ENCODE assay signal across 28 cellular contexts in the genomic region with DNA sequence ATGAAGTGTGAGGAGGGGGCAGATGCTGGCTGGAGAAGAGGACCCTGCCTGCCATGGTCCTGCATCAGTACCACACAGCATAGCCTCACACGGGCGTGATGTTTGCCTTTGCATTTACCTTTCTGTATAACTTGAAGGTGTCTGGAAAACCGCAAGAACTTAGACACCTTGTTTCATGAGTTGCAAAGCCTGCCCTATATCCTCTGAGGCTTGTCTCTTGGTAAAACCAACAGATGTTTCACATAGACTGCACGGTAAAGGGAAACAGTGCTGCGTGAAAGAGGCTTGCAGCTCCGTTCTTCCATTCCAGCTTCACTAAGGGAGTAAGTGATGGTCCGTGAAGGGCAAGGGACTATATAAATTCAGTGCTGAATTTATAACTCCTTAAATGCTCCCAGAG.
"Had no signal": no experiment of that assay in that cellular context is flagged by ENCODE, and none has a peak within 500 bp of the region (broad histone marks: within the 10 kb centered on the region; RNA-seq: fewer than 3 reads in every experiment).

No MANE protein-coding gene starts in this region.

- H3K4me3 ChIP-seq: coronary artery, esophagus squamous epithelium, heart right ventricle, lower lobe of right lung, prostate gland, right atrium auricular region, smooth muscle cell, stomach, thyroid gland, vagina had no signal

- ATAC-seq: effector memory CD8-positive, alpha-beta T cell; heart right ventricle; left colon; left ventricle myocardium superior; lower lobe of right lung; naive thymus-derived CD8-positive, alpha-beta T cell; sciatic nerve; stimulated activated effector memory CD8-positive, alpha-beta T cell treated with anti-CD3 and anti-CD28 coated beads, Interleukin-12 subunit alpha, Interleukin-12 subunit beta, amount 100 ng/mL, for 72 hours had no signal

- DNase-seq: effector memory CD8-positive, alpha-beta T cell; erythroblast; esophagus squamous epithelium; foreskin melanocyte; glutamatergic neuron; heart right ventricle; hippocampal formation; islet precursor cell; kidney glomerular epithelial cell; left colon; left ventricle myocardium superior; lower lobe of right lung; naive thymus-derived CD8-positive, alpha-beta T cell; nephron progenitor cell; stimulated activated CD4-positive, alpha-beta T cell treated with anti-CD3 and anti-CD28 coated beads, Interleukin-12 subunit alpha, Interleukin-12 subunit beta, amount 100 ng/mL, for 4 hours; stimulated activated CD4-positive, alpha-beta T cell treated with anti-CD3 and anti-CD28 coated beads, Interleukin-1b, Interleukin-23, amount 100 ng/mL, for 48 hours; stimulated activated CD4-positive, alpha-beta T cell treated with anti-CD3 and anti-CD28 coated beads, Interleukin-4, amount 100 ng/mL, for 1 hour; stimulated activated naive CD4-positive, alpha-beta T cell treated with Interleukin-2 at 50 U/mL for 16 hours; stomach; thyroid gland; trophoblast cell had no signal

- H3K27me3 ChIP-seq: esophagus squamous epithelium, heart right ventricle, right atrium auricular region, stomach, thyroid gland, vagina had no signal

- H3K27ac ChIP-seq: coronary artery, esophagus squamous epithelium, heart right ventricle, lower lobe of right lung, prostate gland, right atrium auricular region, stomach, thyroid gland, vagina had no signal

- H3K4me2 ChIP-seq: smooth muscle cell had no signal

- H3K9me3 ChIP-seq: esophagus squamous epithelium, lower lobe of right lung, prostate gland, stomach, thyroid gland, vagina had no signal

- H3K4me1 ChIP-seq: esophagus squamous epithelium, heart right ventricle, lower lobe of right lung, prostate gland, right atrium auricular region, stomach, thyroid gland, vagina had no signal

- H3K36me3 ChIP-seq: esophagus squamous epithelium, heart right ventricle, lower lobe of right lung, prostate gland, right atrium auricular region, stomach, thyroid gland, vagina had no signal
